10 cellular contexts compared by ENCODE assay signal in genomic region chr16:53068423-53068833, GRCh38. TPM values are rescaled to one million over a fixed set of nuclear protein-coding genes. Genes with fewer than 3 reads are reported as not detected.
A peak's percentile ranks its signal among the peaks of the same experiment; 100 is the strongest.
DNase-seq lines count a peak whose midpoint lies in the region; ATAC-seq and TF ChIP-seq lines count a peak whose summit lies in the region.
"Had no signal": no experiment of that assay in that cellular context is flagged by ENCODE, and none has a peak within 500 bp of the region (broad histone marks: within the 10 kb centered on the region; RNA-seq: fewer than 3 reads in every experiment).

No MANE protein-coding gene starts in this region.

- POLR2A ChIA-PET in naive thymus-derived CD4-positive, alpha-beta T cell (lab: Charles Lee) = no interaction called here

- H3K9me3 Mint-ChIP-seq in naive thymus-derived CD4-positive, alpha-beta T cell = no peaks in the 10 kb centered on the region
- H3K9me3 Mint-ChIP-seq in endodermal cell = peaks cover 10% of the 10 kb centered on the region

- H3K27ac Mint-ChIP-seq in naive thymus-derived CD4-positive, alpha-beta T cell = peak overlapping the region in 2 of 9 donors; percentile 7 to 75
- H3K27ac Mint-ChIP-seq in endodermal cell = no peak overlapping the region

- H3K9me3 ChIP-seq in naive thymus-derived CD4-positive, alpha-beta T cell (ENCODE audit: control insufficient read depth in 2 of 3, low read length in 3 of 3) = no peaks in the 10 kb centered on the region
- H3K9me3 ChIP-seq in GM23248 (ENCODE audit: low read depth) (no peaks in the 10 kb centered on the region), thyroid gland (no peaks in the 10 kb centered on the region), endodermal cell (ENCODE audit: control insufficient read depth, low read length) (peaks cover 7% of the 10 kb centered on the region)
- H3K9me3 ChIP-seq: adrenal gland had no signal

- peaks cover 0 to 59% of the 10 kb centered on the region in 2 donors for H3K4me1 ChIP-seq in naive thymus-derived CD4-positive, alpha-beta T cell (ENCODE audit: control insufficient read depth in 2 of 2, insufficient read depth in 2 of 2, low read length in 2 of 2)
- H3K4me1 ChIP-seq in GM23248 (ENCODE audit: insufficient read depth) = peaks cover 5% of the 10 kb centered on the region; the same call in 1 of the 2 replicates
- peaks cover 8 to 41% of the 10 kb centered on the region in 2 donors for H3K4me1 ChIP-seq in thyroid gland
- H3K4me1 ChIP-seq in endodermal cell (ENCODE audit: control insufficient read depth, insufficient read depth, low read length) = no peaks in the 10 kb centered on the region

- peaks cover 6% of the 10 kb centered on the region; the same call in 1 of the 2 replicates for H3F3A ChIP-seq in GM23248 (ENCODE audit: insufficient read depth)

- H3K27me3 ChIP-seq in naive thymus-derived CD4-positive, alpha-beta T cell (ENCODE audit: control insufficient read depth in 2 of 2, insufficient read depth in 2 of 2, low read length in 2 of 2) = no peaks in the 10 kb centered on the region
- no peaks in the 10 kb centered on the region for H3K27me3 ChIP-seq in GM23248 (replicated peaks; ENCODE audit: insufficient read depth)
- no peaks in the 10 kb centered on the region for H3K27me3 ChIP-seq in thyroid gland
- H3K27me3 ChIP-seq in endodermal cell (ENCODE audit: control insufficient read depth, insufficient read depth, low read length, poor library complexity, severe bottlenecking) = no peaks in the 10 kb centered on the region
- H3K27me3 ChIP-seq: adrenal gland had no signal

- H3K9ac ChIP-seq in GM23248 (no peak overlapping the region), endodermal cell (ENCODE audit: extremely low read depth, low read length, poor library complexity, severe bottlenecking) (no peak overlapping the region)

- no peaks in the 10 kb centered on the region for H3K36me3 ChIP-seq in naive thymus-derived CD4-positive, alpha-beta T cell (ENCODE audit: control insufficient read depth in 2 of 3, insufficient read depth in 3 of 3, low read length in 3 of 3)
- no peaks in the 10 kb centered on the region for H3K36me3 ChIP-seq in GM23248 (ENCODE audit: low read depth)
- no peaks in the 10 kb centered on the region for H3K36me3 ChIP-seq in thyroid gland
- peaks cover 18% of the 10 kb centered on the region for H3K36me3 ChIP-seq in endodermal cell (ENCODE audit: control insufficient read depth, insufficient read depth, low read length)
- H3K36me3 ChIP-seq: adrenal gland had no signal

- in situ Hi-C loops in GM23248 (cut with MboI) = loop anchor here (10.0 kb wide), 1 partner anchor 56 kb away; no protein-coding TSS in a partner anchor

- H3K27ac ChIP-seq in naive thymus-derived CD4-positive, alpha-beta T cell (ENCODE audit: low read depth, low read length) = no peak overlapping the region
- H3K27ac ChIP-seq in GM23248 = no peak overlapping the region
- no peak overlapping the region for H3K27ac ChIP-seq in thyroid gland
- H3K27ac ChIP-seq in endodermal cell (ENCODE audit: low read depth, low read length) = no peak overlapping the region

- 97 to 100% methylated on average over 4 of the region's 4 CpGs for WGBS in GM23248 (ENCODE audit: low coverage in 1 of 2, low lambda C conversion rate in 2 of 2, missing lambda C conversion rate in 2 of 2), 2 experiments
- WGBS in thyroid gland, 2 donors = 71 to 74% methylated on average over 4 of the region's 4 CpGs
- 90 to 93% methylated on average over 3 to 4 of the region's 4 CpGs for WGBS in endodermal cell (ENCODE audit: insufficient coverage in 1 of 2, insufficient read length in 1 of 2), 2 experiments

- H2AFZ ChIP-seq in GM23248 = no peak overlapping the region

- CTCF ChIA-PET in naive thymus-derived CD4-positive, alpha-beta T cell (lab: Charles Lee) = interaction anchor here (0.7 kb wide), 1 partner anchor 89 kb away, joined by 4 read pairs; no protein-coding TSS in a partner anchor

- peaks cover 93% of the 10 kb centered on the region for H3K79me2 ChIP-seq in GM23248 (ENCODE audit: insufficient read depth)

- H3K9me2 ChIP-seq in GM23248 (ENCODE audit: insufficient read depth) = no peaks in the 10 kb centered on the region

- no peaks in the 10 kb centered on the region for H4K20me1 ChIP-seq in GM23248 (ENCODE audit: insufficient read depth)

- no peak for TF ChIP-seq POLR2A in thyroid gland (IDR thresholded peaks at IDR 0.05)

- no peaks in the 10 kb centered on the region for H3K27me3 Mint-ChIP-seq in naive thymus-derived CD4-positive, alpha-beta T cell
- no peaks in the 10 kb centered on the region for H3K27me3 Mint-ChIP-seq in endodermal cell (ENCODE audit: insufficient read depth)

- peak overlapping the region; percentile 13 for H3K4me3 ChIP-seq in naive thymus-derived CD4-positive, alpha-beta T cell (ENCODE audit: low read length)
- H3K4me3 ChIP-seq in GM23248 = no peak overlapping the region
- no peak overlapping the region for H3K4me3 ChIP-seq in thyroid gland (replicated peaks in 1 of 3)
- H3K4me3 ChIP-seq in endodermal cell (ENCODE audit: low read length) = no peak overlapping the region
- H3K4me3 ChIP-seq: adrenal gland had no signal

- no peak overlapping the region for H3K4me2 ChIP-seq in GM23248 (ENCODE audit: unreplicated experiment)

- intact Hi-C loops in naive thymus-derived CD4-positive, alpha-beta T cell (cut with micrococcal nuclease) = no loop called here
- intact Hi-C loops in thyroid gland (cut with DNase I) = no loop called here

- H3K4me1 Mint-ChIP-seq in naive thymus-derived CD4-positive, alpha-beta T cell = peaks cover 10 to 38% (median 12%) of the 10 kb centered on the region in 7 donors
- H3K4me1 Mint-ChIP-seq in endodermal cell = no peaks in the 10 kb centered on the region

- peaks cover 0 to 15% (median 0%) of the 10 kb centered on the region in 5 donors for H3K36me3 Mint-ChIP-seq in naive thymus-derived CD4-positive, alpha-beta T cell
- H3K36me3 Mint-ChIP-seq in endodermal cell (ENCODE audit: low read depth) = peaks cover 40% of the 10 kb centered on the region

- TF ChIP-seq CTCF in thyroid gland (IDR thresholded peaks at IDR 0.05) (no peak), endodermal cell (conservative IDR thresholded peaks at IDR 0.05) (no peak)

- peak overlapping the region in 1 of 10 donors; percentile 10 for H3K4me3 Mint-ChIP-seq in naive thymus-derived CD4-positive, alpha-beta T cell
- H3K4me3 Mint-ChIP-seq in endodermal cell = no peak overlapping the region

- no peak for DNase-seq in naive thymus-derived CD4-positive, alpha-beta T cell
- DNase-seq in GM23248 (no peak), thyroid gland (no peak), endodermal cell (no peak), GM03348 (ENCODE audit: low spot score) (no peak)
- DNase-seq: adrenal gland, NCI-H1105 treated with DMSO at 0.1 percent for 48 hours had no signal

- ATAC-seq in GM18870 (IDR thresholded peaks at IDR 0.05; ENCODE audit: unreplicated experiment) (peak; percentile 56), GM21825 (IDR thresholded peaks at IDR 0.05; ENCODE audit: unreplicated experiment) (peak; percentile 45), HG03521 (IDR thresholded peaks at IDR 0.05; ENCODE audit: unreplicated experiment) (peak; percentile 39)
- peak; percentile 44 for ATAC-seq in naive thymus-derived CD4-positive, alpha-beta T cell

RNA-seq across cellular contexts. Expression of gene CHD9, which starts 13.6 kb away (rescaled TPM):
- total RNA-seq in naive thymus-derived CD4-positive, alpha-beta T cell = 10 to 100 TPM; 23.8 to 46.4 (median 36.3) TPM
- 10 to 100 TPM; 24.1 to 30.6 TPM for polyA plus RNA-seq in naive thymus-derived CD4-positive, alpha-beta T cell
- 20.5 and 24.0 TPM in 2 replicates for total RNA-seq in GM23248 (2014; rRNA removed; shearing (Covaris generic))
- 38.1 and 47.4 TPM in 2 replicates for polyA plus RNA-seq in GM23248 (2016; fragmentation: Nextera tagmentation; extraction: Ambion mirVana)
- 100 to 1,000 TPM in 3 of 4 donors, 10 to 100 TPM in 1; 97.2 to 141 (median 108) TPM for total RNA-seq in thyroid gland
- 10 to 100 TPM; 36.8 to 40.5 TPM for total RNA-seq in endodermal cell
- polyA plus RNA-seq in endodermal cell (2013, experiment 1 of 2) = 39.3 TPM
- polyA plus RNA-seq in endodermal cell (2013, experiment 2 of 2) = 41.4 TPM

RNA-seq across cellular contexts. Expression of gene CHD9NB, which starts 15.7 kb away (rescaled TPM):
- under 1 TPM in 1 of 5 experiments, not detected in 4; 0.22 TPM for total RNA-seq in naive thymus-derived CD4-positive, alpha-beta T cell
- not detected for polyA plus RNA-seq in naive thymus-derived CD4-positive, alpha-beta T cell
- total RNA-seq in GM23248 (2014; rRNA removed; shearing (Covaris generic)) = 0.22 and 0.25 TPM in 2 replicates
- polyA plus RNA-seq in GM23248 (2016; fragmentation: Nextera tagmentation; extraction: Ambion mirVana) = 0.15 and 0.20 TPM in 2 replicates
- total RNA-seq in thyroid gland (1 to 10 TPM in 1 of 4 donors, under 1 TPM in 1, not detected in 2; 0.63 to 1.3 TPM), endodermal cell (10 to 100 TPM; 13.1 to 14.9 TPM)
- polyA plus RNA-seq in endodermal cell (2013, experiment 1 of 2) = 2.8 TPM
- polyA plus RNA-seq in endodermal cell (2013, experiment 2 of 2) = 3.0 TPM

Comparison
In these comparisons a context has a peak if more than half of its experiments do, and no peak if none do; other contexts are left out.
1. RNA of gene CHD9NB, which starts 15.7 kb away (total RNA-seq): 13.1 to 14.9 TPM in endodermal cell; 0.63 to 1.3 TPM in thyroid gland, 0.22 to 0.25 TPM in GM23248 and 0.22 TPM in naive thymus-derived CD4-positive, alpha-beta T cell; every median in the first group is over 4 times any median in the second.
2. Peak in every context shown above with its lines, with median percentiles within 50 percentile points of each other: ATAC-seq.